17 cellular contexts compared by ENCODE assay signal in the genomic region with DNA sequence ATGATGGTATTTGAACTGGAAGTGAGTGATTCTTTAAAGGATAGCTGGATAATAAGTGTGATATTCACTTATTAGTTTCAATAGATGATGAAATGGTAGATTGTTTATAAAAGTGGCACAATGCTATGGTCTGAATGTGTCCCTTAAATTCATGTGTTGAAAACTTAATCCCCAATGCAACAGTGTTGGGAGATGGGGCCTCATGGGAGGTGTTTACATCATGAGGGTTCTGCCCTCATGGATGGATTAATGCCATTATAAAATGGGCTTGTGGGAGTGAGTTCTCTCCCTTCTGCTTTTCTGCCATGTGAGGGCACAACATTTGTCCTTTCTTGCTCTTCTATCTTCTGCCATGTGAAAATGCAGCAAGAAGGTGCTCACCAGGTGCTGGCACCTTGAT.
DNase-seq lines count a peak whose midpoint lies in the region; ATAC-seq and TF ChIP-seq lines count a peak whose summit lies in the region.
"Had no signal": no experiment of that assay in that cellular context is flagged by ENCODE, and none has a peak within 500 bp of the region (broad histone marks: within the 10 kb centered on the region; RNA-seq: fewer than 3 reads in every experiment).

No MANE protein-coding gene starts in this region.

- peak overlapping the region; percentile 1 for H3K9ac ChIP-seq in smooth muscle cell (ENCODE audit: low read depth)
- H3K9ac ChIP-seq: BLaER1 had no signal

- no TSS peak for BruUV-seq in Caco-2 (replicated peaks; lab: Mats Ljungman, UMichigan)

- no peaks in the 10 kb centered on the region for H3K9me3 ChIP-seq in Caco-2
- H3K9me3 ChIP-seq in hepatocyte (ENCODE audit: low read depth): no peaks in the 10 kb centered on the region
- H3K9me3 ChIP-seq in smooth muscle cell (replicated peaks; ENCODE audit: low read depth): no peaks in the 10 kb centered on the region
- no peaks in the 10 kb centered on the region for H3K9me3 ChIP-seq in heart right ventricle
- H3K9me3 ChIP-seq: BLaER1 had no signal

- H3K79me2 ChIP-seq in hepatocyte (no peaks in the 10 kb centered on the region), smooth muscle cell (ENCODE audit: low read depth) (no peaks in the 10 kb centered on the region)

- H3K4me1 ChIP-seq in Caco-2: peaks cover 18% of the 10 kb centered on the region
- peaks cover 14% of the 10 kb centered on the region for H3K4me1 ChIP-seq in hepatocyte (ENCODE audit: insufficient read depth)
- H3K4me1 ChIP-seq in smooth muscle cell (ENCODE audit: low read depth): no peaks in the 10 kb centered on the region
- peaks cover 0 to 8% (median 0%) of the 10 kb centered on the region in 9 donors for H3K4me1 ChIP-seq in heart right ventricle
- H3K4me1 ChIP-seq: BLaER1 had no signal

- H3K36me3 ChIP-seq in Caco-2 (ENCODE audit: control insufficient read depth, insufficient read depth, low read length) (no peaks in the 10 kb centered on the region), hepatocyte (replicated peaks; ENCODE audit: insufficient read depth, low read depth) (no peaks in the 10 kb centered on the region), smooth muscle cell (ENCODE audit: low read depth) (no peaks in the 10 kb centered on the region), heart right ventricle (no peaks in the 10 kb centered on the region)
- H3K36me3 ChIP-seq: BLaER1 had no signal

- H4K20me1 ChIP-seq in hepatocyte (ENCODE audit: insufficient read depth, poor library complexity, severe bottlenecking) (no peaks in the 10 kb centered on the region), smooth muscle cell (ENCODE audit: low read depth) (no peaks in the 10 kb centered on the region)
- H4K20me1 ChIP-seq: BLaER1 had no signal

- peak overlapping the region; percentile 61 for H3K27ac ChIP-seq in hepatocyte
- peak overlapping the region; percentile 36 for H3K27ac ChIP-seq in smooth muscle cell (ENCODE audit: low read depth)
- no peak overlapping the region for H3K27ac ChIP-seq in heart right ventricle
- H3K27ac ChIP-seq: BLaER1, HL-60 had no signal

- H2AFZ ChIP-seq in hepatocyte (no peak overlapping the region), smooth muscle cell (ENCODE audit: low read depth) (no peak overlapping the region)
- H2AFZ ChIP-seq: GM23338 had no signal

- H3K36me3 Mint-ChIP-seq in Caco-2 (ENCODE audit: insufficient read depth, unreplicated experiment) (no peaks in the 10 kb centered on the region), nephron (ENCODE audit: low read depth) (no peaks in the 10 kb centered on the region)
- H3K36me3 Mint-ChIP-seq: CD14-positive monocyte; CD4-positive, alpha-beta memory T cell had no signal

- DNase-seq in Caco-2 (no peak), hepatocyte (ENCODE audit: low spot score) (no peak), smooth muscle cell (lab: John Stamatoyannopoulos, UW; ENCODE audit: unreplicated experiment) (no peak), heart right ventricle (no peak), NCI-H226 (no peak), DMS79 (lab: John Stamatoyannopoulos, UW) (no peak)
- DNase-seq: 8988T; Calu3; CD4-positive, alpha-beta memory T cell; DMS53; HCEC 1CT; HFFc6 had no signal

- intact Hi-C loops in Caco-2 (cut with micrococcal nuclease; ENCODE audit: unreplicated experiment) (loop anchor here (2.0 to 10.0 kb wide), 4 partner anchors 42 to 800 kb away; a partner anchor contains a TSS), heart right ventricle (cut with DNase I) (loop anchor here in 2 of 10 donors (10.0 kb wide), 2 partner anchors 160 to 540 kb away; no protein-coding TSS in a partner anchor)

- no peak overlapping the region for H3K4me3 ChIP-seq in Caco-2 (ENCODE audit: low read depth, low read length)
- H3K4me3 ChIP-seq in hepatocyte: no peak overlapping the region
- no peak overlapping the region for H3K4me3 ChIP-seq in smooth muscle cell
- no peak overlapping the region for H3K4me3 ChIP-seq in heart right ventricle
- H3K4me3 ChIP-seq: BLaER1, GM23338 had no signal

- peaks cover 11% of the 10 kb centered on the region for H3F3A ChIP-seq in smooth muscle cell (ENCODE audit: low read depth)

- H3K4me2 ChIP-seq in hepatocyte: peak overlapping the region; percentile 0
- H3K4me2 ChIP-seq in smooth muscle cell: peak overlapping the region; percentile 43
- H3K4me2 ChIP-seq: BLaER1, GM23338 had no signal

- peak overlapping the region; percentile 76 for H3K27ac Mint-ChIP-seq in Caco-2 (ENCODE audit: unreplicated experiment)
- peak overlapping the region in 2 of 3 experiments; percentile 8 to 16 for H3K27ac Mint-ChIP-seq in nephron
- H3K27ac Mint-ChIP-seq: CD4-positive, alpha-beta memory T cell; GM23338; HFFc6 had no signal

- H3K9me2 ChIP-seq in hepatocyte (replicated peaks; ENCODE audit: insufficient read depth): no peaks in the 10 kb centered on the region

- POLR2A ChIA-PET in Caco-2 (lab: Charles Lee): no interaction called here

- H3K4me3 Mint-ChIP-seq in Caco-2 (ENCODE audit: unreplicated experiment): no peak overlapping the region
- no peak overlapping the region for H3K4me3 Mint-ChIP-seq in nephron
- H3K4me3 Mint-ChIP-seq: CD14-positive monocyte; CD4-positive, alpha-beta memory T cell; GM23338; HFFc6 had no signal

- H3K27me3 Mint-ChIP-seq in Caco-2 (ENCODE audit: insufficient read depth, unreplicated experiment): peaks cover 2% of the 10 kb centered on the region
- H3K27me3 Mint-ChIP-seq in nephron (ENCODE audit: low read depth): peaks cover 3% of the 10 kb centered on the region

- no peak for ATAC-seq in heart right ventricle
- ATAC-seq: GM23338 had no signal

- no peak for TF ChIP-seq CTCF in Caco-2 (IDR thresholded peaks at IDR 0.05; ENCODE audit: insufficient read depth in 1 of 2, low read depth in 1 of 2, low read length in 1 of 2, severe bottlenecking in 1 of 2, unreplicated experiment in 1 of 2)
- TF ChIP-seq CTCF in hepatocyte (IDR thresholded peaks at IDR 0.05; ENCODE audit: poor library complexity): no peak
- TF ChIP-seq CTCF in nephron (IDR thresholded peaks at IDR 0.05; ENCODE audit: unreplicated experiment in 3 of 3): no peak
- TF ChIP-seq CTCF in smooth muscle cell (IDR thresholded peaks at IDR 0.05; ENCODE audit: borderline replicate concordance, insufficient read depth, poor library complexity, severe bottlenecking): no peak
- TF ChIP-seq CTCF in heart right ventricle (IDR thresholded peaks at IDR 0.05): no peak

- no peaks in the 10 kb centered on the region; the same call in 1 of the 2 replicates for H3K27me3 ChIP-seq in Caco-2 (replicated peaks; ENCODE audit: control insufficient read depth, insufficient read depth, low read length)
- H3K27me3 ChIP-seq in hepatocyte: no peaks in the 10 kb centered on the region
- no peaks in the 10 kb centered on the region for H3K27me3 ChIP-seq in smooth muscle cell (ENCODE audit: low read depth)
- H3K27me3 ChIP-seq in heart right ventricle: no peaks in the 10 kb centered on the region
- H3K27me3 ChIP-seq: BLaER1 had no signal

- H3K9me3 Mint-ChIP-seq in Caco-2 (ENCODE audit: unreplicated experiment) (peaks cover 7% of the 10 kb centered on the region), nephron (no peaks in the 10 kb centered on the region)
- H3K9me3 Mint-ChIP-seq: CD14-positive monocyte; CD4-positive, alpha-beta memory T cell; GM23338; HFFc6 had no signal

- CTCF ChIA-PET in Caco-2 (lab: Charles Lee): interaction anchor here (0.6 kb wide), 1 partner anchor 10 kb away, joined by 3 read pairs; no protein-coding TSS in a partner anchor

- peaks cover 18% of the 10 kb centered on the region for H3K4me1 Mint-ChIP-seq in Caco-2 (ENCODE audit: low read depth, unreplicated experiment)
- H3K4me1 Mint-ChIP-seq in nephron: peaks cover 13% of the 10 kb centered on the region
- H3K4me1 Mint-ChIP-seq: CD14-positive monocyte; CD4-positive, alpha-beta memory T cell; GM23338 had no signal

Comparison
In these comparisons a context has a peak if more than half of its experiments do, and no peak if none do; other contexts are left out.
1. H3K27ac ChIP-seq: peak in hepatocyte (single experiment) and smooth muscle cell (single experiment); none in heart right ventricle (0 of 10).